8 cellular contexts compared by ENCODE assay signal in genomic region chr10:97713828-97714400, GRCh38. TPM values are rescaled to one million over a fixed set of nuclear protein-coding genes. Genes with fewer than 3 reads are reported as not detected.
DNase-seq lines count a peak whose midpoint lies in the region; ATAC-seq and TF ChIP-seq lines count a peak whose summit lies in the region.

No MANE protein-coding gene starts in this region.

- no peak for TF ChIP-seq POLR2A in lower leg skin (IDR thresholded peaks at IDR 0.05)

- H3K36me3 ChIP-seq in duodenal mucosa (ENCODE audit: control insufficient read depth in 1 of 2, insufficient read depth in 2 of 2, low read length in 2 of 2): no peaks in the 10 kb centered on the region

- ATAC-seq in HG02588 (IDR thresholded peaks at IDR 0.05; ENCODE audit: unreplicated experiment): peak; percentile 67

- TF ChIP-seq CTCF in lower leg skin (IDR thresholded peaks at IDR 0.05): no peak

- peaks cover 21 to 32% of the 10 kb centered on the region in 2 donors for H3K4me1 ChIP-seq in duodenal mucosa (ENCODE audit: control insufficient read depth in 1 of 2, insufficient read depth in 2 of 2, low read length in 2 of 2)

- intact Hi-C loops in lower leg skin (cut with DNase I; ENCODE audit: low total_unique reads): loop anchor here (2.0 kb wide), 1 partner anchor 15 kb away; no protein-coding TSS in a partner anchor

- H3K27me3 ChIP-seq in duodenal mucosa (ENCODE audit: control insufficient read depth in 1 of 2, insufficient read depth in 2 of 2, low read length in 2 of 2): no peaks in the 10 kb centered on the region

- peak overlapping the region; percentile 78 for H3K27ac ChIP-seq in duodenal mucosa (ENCODE audit: low read depth, low read length)

- DNase-seq in NCI-H2107 (lab: John Stamatoyannopoulos, UW) (peak; percentile 28), NCI-H2107 treated with DMSO at 0.1 percent for 48 hours (lab: John Stamatoyannopoulos, UW; ENCODE audit: unreplicated experiment) (no peak), NCI-H146 (lab: John Stamatoyannopoulos, UW) (peak; percentile 74), lower leg skin (ENCODE audit: low spot score in 2 of 2) (peak; percentile 65 to 93)
- peak; percentile 37 to 43 for DNase-seq in activated CD4-positive, alpha-beta T cell treated with anti-CD3 and anti-CD28 coated beads for 4 hours
- DNase-seq in stimulated activated CD4-positive, alpha-beta T cell treated with anti-CD3 and anti-CD28 coated beads, Interleukin-4, amount 100 ng/mL, for 4 hours: peak; percentile 43 to 45

- no peaks in the 10 kb centered on the region for H3K9me3 ChIP-seq in duodenal mucosa (ENCODE audit: control insufficient read depth in 1 of 2, low read length in 2 of 2)

- 0 to 1% methylated on average over 31 to 51 of the region's 69 CpGs for WGBS in lower leg skin, 2 donors

- H3K9ac ChIP-seq in duodenal mucosa (ENCODE audit: low read depth in 1 of 2, low read length in 2 of 2): peak overlapping the region; percentile 49 to 70

- H3K4me3 ChIP-seq in duodenal mucosa (ENCODE audit: low read depth in 1 of 2, low read length in 2 of 2) (peak overlapping the region; percentile 60 to 80), lower leg skin (ENCODE audit: low read depth, poor library complexity, severe bottlenecking) (peak overlapping the region; percentile 35)

RNA-seq across cellular contexts. Expression of gene MARVELD1, which starts 0.4 kb away (rescaled TPM):
- total RNA-seq in lower leg skin: 10 to 100 TPM; 22.5 to 50.2 (median 30.3) TPM

RNA-seq across cellular contexts. Expression of gene ZFYVE27, which starts 23.0 kb away (rescaled TPM):
- 10 to 100 TPM; 18.7 to 35.0 (median 21.4) TPM for total RNA-seq in lower leg skin

RNA-seq across cellular contexts. Expression of gene AVPI1, which starts 26.9 kb away (rescaled TPM):
- total RNA-seq in lower leg skin: 100 to 1,000 TPM; 133 to 169 (median 145) TPM

RNA-seq across cellular contexts. Expression of gene SFRP5, which starts 57.9 kb away (rescaled TPM):
- 1 to 10 TPM in 2 of 4 donors, under 1 TPM in 2; 0.69 to 4.4 (median 1.4) TPM for total RNA-seq in lower leg skin
